ENCODE assay signal across 19 cellular contexts in genomic region chr3:39168156-39168780, GRCh38. TPM values are rescaled to one million over a fixed set of nuclear protein-coding genes. Genes with fewer than 3 reads are reported as not detected.
"Had no signal": no experiment of that assay in that cellular context is flagged by ENCODE, and none has a peak within 500 bp of the region (broad histone marks: within the 10 kb centered on the region; RNA-seq: fewer than 3 reads in every experiment).

No MANE protein-coding gene starts in this region.

- H3K27me3 Mint-ChIP-seq: activated naive CD8-positive, alpha-beta T cell had no signal

- H3K4me3 ChIP-seq: lung, mucosa of descending colon, psoas muscle, suprapubic skin, upper lobe of right lung had no signal

- H3K27ac Mint-ChIP-seq: activated naive CD8-positive, alpha-beta T cell had no signal

- H3K36me3 Mint-ChIP-seq: activated naive CD8-positive, alpha-beta T cell; naive thymus-derived CD8-positive, alpha-beta T cell had no signal

- ATAC-seq: esophagus mucosa; mucosa of descending colon; naive thymus-derived CD8-positive, alpha-beta T cell; upper lobe of right lung had no signal

- DNase-seq: activated CD4-positive, alpha-beta T cell treated with anti-CD3 and anti-CD28 coated beads, Interleukin-2, amount 50 U/mL, for 1 hour; activated T-cell treated with anti-CD3 and anti-CD28 coated beads for 4 hours; amygdala; brain microvascular endothelial cell; cerebellar nuclear complex; dermis blood vessel endothelial cell; glutamatergic neuron; mucosa of descending colon; nucleus accumbens; psoas muscle; stimulated activated CD4-positive, alpha-beta T cell treated with anti-CD3 and anti-CD28 coated beads, Interleukin-2, amount 100 ng/mL, for 48 hours; stimulated activated naive CD4-positive, alpha-beta T cell treated with Interleukin-2 at 50 U/mL for 16 hours; upper lobe of right lung had no signal

- H3K27me3 ChIP-seq: brain microvascular endothelial cell, suprapubic skin, upper lobe of right lung had no signal

- H3K9me3 Mint-ChIP-seq: naive thymus-derived CD8-positive, alpha-beta T cell had no signal

- H3K27ac ChIP-seq: brain microvascular endothelial cell, suprapubic skin, upper lobe of right lung had no signal

- H3K36me3 ChIP-seq: brain microvascular endothelial cell, suprapubic skin, upper lobe of right lung had no signal

- H3K9me3 ChIP-seq: mucosa of descending colon, psoas muscle, suprapubic skin, upper lobe of right lung had no signal

- H3K4me3 Mint-ChIP-seq: activated naive CD8-positive, alpha-beta T cell; naive thymus-derived CD8-positive, alpha-beta T cell had no signal

RNA-seq across cellular contexts. Expression of gene XIRP1, which starts 24.1 kb away (rescaled TPM):
- total RNA-seq: dermis blood vessel endothelial cell; esophagus mucosa; fibroblast of villous mesenchyme; naive thymus-derived CD8-positive, alpha-beta T cell; suprapubic skin; upper lobe of right lung had no signal
- polyA plus RNA-seq: naive thymus-derived CD8-positive, alpha-beta T cell had no signal
